Comparison of ENCODE assay signal across 9 cellular contexts in genomic region chr4:110106946-110107325, GRCh38.
DNase-seq lines count a peak whose midpoint lies in the region; ATAC-seq and TF ChIP-seq lines count a peak whose summit lies in the region.
"Had no signal": no experiment of that assay in that cellular context is flagged by ENCODE, and none has a peak within 500 bp of the region (broad histone marks: within the 10 kb centered on the region; RNA-seq: fewer than 3 reads in every experiment).

No MANE protein-coding gene starts in this region.

- no peak for TF ChIP-seq POLR2A in testis (IDR thresholded peaks at IDR 0.05)

- DNase-seq in SJSA1 (ENCODE audit: low read depth in 1 of 2, low spot score in 2 of 2): peak in 1 of 2 experiments; percentile 45
- peak; percentile 51 for DNase-seq in kidney tubule cell (ENCODE audit: low spot score)
- DNase-seq in SIG-M5 treated with dmso at 0.1 percent for 504 hours (lab: John Stamatoyannopoulos, UW; ENCODE audit: unreplicated experiment): no peak
- no peak for DNase-seq in MV-4-11 (lab: John Stamatoyannopoulos, UW)
- DNase-seq in stimulated activated CD4-positive, alpha-beta T cell treated with anti-CD3 and anti-CD28 coated beads, Interleukin-1b, Interleukin-23, amount 100 ng/mL, for 48 hours: no peak
- DNase-seq in testis: no peak

- H3K27me3 ChIP-seq in SJSA1 (replicated peaks): no peaks in the 10 kb centered on the region
- H3K27me3 ChIP-seq in testis: no peaks in the 10 kb centered on the region

- H3K4me1 ChIP-seq in SJSA1 (replicated peaks) (peaks cover 14% of the 10 kb centered on the region), testis (no peaks in the 10 kb centered on the region)

- H3K4me3 ChIP-seq in SJSA1: no peak overlapping the region
- H3K4me3 ChIP-seq in testis: no peak overlapping the region

- TF ChIP-seq CTCF in testis (IDR thresholded peaks at IDR 0.05): no peak

- peak; percentile 67 for ATAC-seq in GM18498 (IDR thresholded peaks at IDR 0.05; ENCODE audit: unreplicated experiment)
- ATAC-seq in HG02588 (IDR thresholded peaks at IDR 0.05; ENCODE audit: unreplicated experiment): peak; percentile 78

- intact Hi-C loops in testis (cut with DNase I; ENCODE audit: low total_unique reads): no loop called here

- H3K27ac ChIP-seq in SJSA1 (peak overlapping the region; percentile 50), testis (no peak overlapping the region)
- H3K27ac ChIP-seq: VCaP had no signal

- H3K9me3 ChIP-seq in SJSA1 (replicated peaks): no peaks in the 10 kb centered on the region; the same call in 1 of the 2 replicates
- H3K9me3 ChIP-seq in testis: no peaks in the 10 kb centered on the region

- 81 to 84% methylated on average over 1 of the region's 1 CpG for WGBS in testis, 2 donors

- no peaks in the 10 kb centered on the region for H3K36me3 ChIP-seq in SJSA1
- H3K36me3 ChIP-seq in testis (ENCODE audit: low read depth, missing control alignments): no peaks in the 10 kb centered on the region
